ENCODE assay signal across 15 cellular contexts in genomic region chr14:50344831-50345563, GRCh38. TPM values are rescaled to one million over a fixed set of nuclear protein-coding genes. Genes with fewer than 3 reads are reported as not detected.
DNase-seq lines count a peak whose midpoint lies in the region; FAIRE-seq and TF ChIP-seq lines count a peak whose summit lies in the region.
"Had no signal": no experiment of that assay in that cellular context is flagged by ENCODE, and none has a peak within 500 bp of the region (broad histone marks: within the 10 kb centered on the region; RNA-seq: fewer than 3 reads in every experiment).

No MANE protein-coding gene starts in this region.

- H3K4me1 ChIP-seq in mammary epithelial cell (ENCODE audit: insufficient read depth, low read length) (peaks cover 37% of the 10 kb centered on the region), muscle layer of colon (ENCODE audit: insufficient read depth, low read length) (peaks cover 51% of the 10 kb centered on the region), urinary bladder (ENCODE audit: insufficient read depth) (peaks cover 2% of the 10 kb centered on the region)
- H3K4me1 ChIP-seq in effector memory CD4-positive, alpha-beta T cell (ENCODE audit: control insufficient read depth, insufficient read depth, low read length, poor library complexity, severe bottlenecking): no peaks in the 10 kb centered on the region

- no peaks in the 10 kb centered on the region for H3K27me3 Mint-ChIP-seq in MCF 10A (ENCODE audit: insufficient read depth, unreplicated experiment)

- WGBS in mammary epithelial cell (ENCODE audit: low coverage, missing lambda C conversion rate): 96% methylated on average over 4 of the region's 4 CpGs
- 22% methylated on average over 4 of the region's 4 CpGs for WGBS in urinary bladder

- no peak overlapping the region for H3K27ac ChIP-seq in mammary epithelial cell (ENCODE audit: insufficient read depth, low read depth, low read length)
- peak overlapping the region; percentile 5 for H3K27ac ChIP-seq in muscle layer of colon (ENCODE audit: low read depth, low read length)
- H3K27ac ChIP-seq in urinary bladder (ENCODE audit: low read depth): peak overlapping the region; percentile 13
- H3K27ac ChIP-seq in effector memory CD4-positive, alpha-beta T cell (ENCODE audit: insufficient read depth, low read length, poor library complexity, severe bottlenecking): no peak overlapping the region
- H3K27ac ChIP-seq: cardiac muscle cell, upper lobe of right lung had no signal

- CTCF ChIA-PET in MCF 10A (lab: Yijun Ruan, JAX): interaction anchor here (0.6 to 0.8 kb wide), 3 partner anchors 196 to 483 kb away, joined by 3 to 4 read pairs (median 3); no protein-coding TSS in a partner anchor
- CTCF ChIA-PET in mammary epithelial cell (lab: Charles Lee; ENCODE audit: low non-redundant PET): interaction anchor here (0.6 kb wide), 1 partner anchor 25 kb away, joined by 5 read pairs; no protein-coding TSS in a partner anchor

- intact Hi-C loops in MCF 10A (cut with micrococcal nuclease) (no loop called here), mammary epithelial cell (cut with micrococcal nuclease) (loop anchor here (10.0 kb wide), 1 partner anchor 110 kb away; no protein-coding TSS in a partner anchor)

- H3K79me2 ChIP-seq in mammary epithelial cell (ENCODE audit: insufficient read depth, low read length): no peaks in the 10 kb centered on the region

- FAIRE-seq in endometrium (lab: Jason Lieb, UNC): peak; percentile 69

- H3K4me3 ChIP-seq in mammary epithelial cell (replicated peaks in 1 of 3; ENCODE audit: insufficient read depth in 1 of 3, low read depth in 2 of 3, low read length in 3 of 3) (no peak overlapping the region), muscle layer of colon (ENCODE audit: low read depth in 1 of 2, low read length in 2 of 2) (no peak overlapping the region), urinary bladder (ENCODE audit: low read depth, low read length) (no peak overlapping the region), MG63 (no peak overlapping the region)
- no peak overlapping the region for H3K4me3 ChIP-seq in effector memory CD4-positive, alpha-beta T cell (ENCODE audit: insufficient read depth, low read depth, low read length, poor library complexity, severe bottlenecking)
- H3K4me3 ChIP-seq: cardiac muscle cell, upper lobe of right lung had no signal

- no peak overlapping the region for H3K4me2 ChIP-seq in mammary epithelial cell (ENCODE audit: insufficient read depth, low read depth, low read length)

- POLR2A ChIA-PET in MCF 10A (lab: Yijun Ruan, JAX): interaction anchor here (0.9 to 1.5 kb wide), 4 partner anchors 12 to 52 kb away, joined by 3 to 8 read pairs (median 3); partner anchors contain the start of gene CDKL1

- no peaks in the 10 kb centered on the region for H3K27me3 ChIP-seq in mammary epithelial cell (ENCODE audit: insufficient read depth, low read length)
- H3K27me3 ChIP-seq in muscle layer of colon (ENCODE audit: control insufficient read depth in 1 of 2, insufficient read depth in 2 of 2, low read length in 2 of 2): no peaks in the 10 kb centered on the region
- H3K27me3 ChIP-seq in effector memory CD4-positive, alpha-beta T cell (replicated peaks; ENCODE audit: control insufficient read depth, insufficient read depth, low read length, poor library complexity, severe bottlenecking): no peaks in the 10 kb centered on the region
- H3K27me3 ChIP-seq in MG63: no peaks in the 10 kb centered on the region
- H3K27me3 ChIP-seq: cardiac muscle cell, upper lobe of right lung had no signal

- dilution Hi-C loops in mammary epithelial cell (cut with HindIII; ENCODE audit: low sequenced_read_pairs): loop anchor here (25.0 kb wide), 1 partner anchor 167 kb away; no protein-coding TSS in a partner anchor

- DNase-seq in MCF 10A (ENCODE audit: unreplicated experiment): no peak
- no peak for DNase-seq in mammary epithelial cell
- no peak for DNase-seq in effector memory CD4-positive, alpha-beta T cell
- no peak for DNase-seq in MV-4-11 (lab: John Stamatoyannopoulos, UW)
- DNase-seq in MG63: no peak
- DNase-seq: activated CD4-positive, alpha-beta T cell treated with anti-CD3 and anti-CD28 coated beads, Interleukin-2, amount 10 ng/mL, durations not matched to agents 24 days and 14 days; activated naive CD8-positive, alpha-beta T cell treated with anti-CD3 and anti-CD28 coated beads, Interleukin-2, amount 10 ng/mL, durations not matched to agents 7 days and 5 days; immature natural killer cell; SHP77 treated with DMSO at 0.1 percent for 48 hours; T1000; upper lobe of right lung had no signal

- H3K9me3 Mint-ChIP-seq in MCF 10A (ENCODE audit: unreplicated experiment): no peaks in the 10 kb centered on the region
- H3K9me3 Mint-ChIP-seq: activated CD4-positive, alpha-beta T cell treated with anti-CD3 and anti-CD28 coated beads, Interleukin-2, amount 10 ng/mL, durations not matched to agents 24 days and 14 days; activated naive CD8-positive, alpha-beta T cell treated with anti-CD3 and anti-CD28 coated beads, Interleukin-2, amount 10 ng/mL, durations not matched to agents 7 days and 5 days; immature natural killer cell had no signal

- H3K4me3 Mint-ChIP-seq in MCF 10A (ENCODE audit: unreplicated experiment): no peak overlapping the region
- H3K4me3 Mint-ChIP-seq: activated CD4-positive, alpha-beta T cell treated with anti-CD3 and anti-CD28 coated beads, Interleukin-2, amount 10 ng/mL, durations not matched to agents 24 days and 14 days; activated naive CD8-positive, alpha-beta T cell treated with anti-CD3 and anti-CD28 coated beads, Interleukin-2, amount 10 ng/mL, durations not matched to agents 7 days and 5 days; immature natural killer cell had no signal

- peak overlapping the region; percentile 32 for H3K27ac Mint-ChIP-seq in MCF 10A (ENCODE audit: low read depth, unreplicated experiment)
- H3K27ac Mint-ChIP-seq: activated naive CD8-positive, alpha-beta T cell treated with anti-CD3 and anti-CD28 coated beads, Interleukin-2, amount 10 ng/mL, durations not matched to agents 7 days and 5 days had no signal

- no peaks in the 10 kb centered on the region for H3K9me3 ChIP-seq in mammary epithelial cell (replicated peaks; ENCODE audit: insufficient read depth, low read length)
- H3K9me3 ChIP-seq in muscle layer of colon (ENCODE audit: low read length): no peaks in the 10 kb centered on the region
- no peaks in the 10 kb centered on the region for H3K9me3 ChIP-seq in effector memory CD4-positive, alpha-beta T cell (ENCODE audit: control insufficient read depth, low read length)
- no peaks in the 10 kb centered on the region for H3K9me3 ChIP-seq in MG63
- H3K9me3 ChIP-seq: upper lobe of right lung had no signal

- in situ Hi-C loops in mammary epithelial cell (cut with MboI; ENCODE audit: low sequenced_read_pairs in 2 of 2): loop anchor here in 1 of 2 donors (10.0 kb wide), 1 partner anchor 180 kb away; no protein-coding TSS in a partner anchor

- TF ChIP-seq CTCF in MCF 10A (IDR thresholded peaks at IDR 0.05; ENCODE audit: unreplicated experiment) (no peak), mammary epithelial cell (conservative IDR thresholded peaks at IDR 0.05 in 1 of 2, IDR thresholded peaks at IDR 0.05 in 1 of 2; ENCODE audit: extremely low read depth in 1 of 2, insufficient read depth in 1 of 2, low read depth in 1 of 2, low read length in 2 of 2) (no peak)

- H3K4me1 Mint-ChIP-seq in MCF 10A (ENCODE audit: insufficient read depth, unreplicated experiment): peaks cover 22% of the 10 kb centered on the region

- no peak overlapping the region for H2AFZ ChIP-seq in mammary epithelial cell (ENCODE audit: low read depth, low read length)

- H3K36me3 Mint-ChIP-seq in MCF 10A (ENCODE audit: insufficient read depth, unreplicated experiment): no peaks in the 10 kb centered on the region

- no TSS peak for BruUV-seq in MCF 10A (replicated peaks; lab: Mats Ljungman, UMichigan)
- no TSS peak for BruUV-seq in mammary epithelial cell (replicated peaks; lab: Mats Ljungman, UMichigan)

- H3K36me3 ChIP-seq in mammary epithelial cell (ENCODE audit: insufficient read depth, low read length) (no peaks in the 10 kb centered on the region), muscle layer of colon (ENCODE audit: insufficient read depth, low read length) (no peaks in the 10 kb centered on the region), urinary bladder (ENCODE audit: insufficient read depth) (no peaks in the 10 kb centered on the region), MG63 (no peaks in the 10 kb centered on the region; the same call in 1 of the 2 replicates)
- peaks cover 10% of the 10 kb centered on the region for H3K36me3 ChIP-seq in effector memory CD4-positive, alpha-beta T cell (ENCODE audit: control insufficient read depth, insufficient read depth, low read length)
- H3K36me3 ChIP-seq: cardiac muscle cell, upper lobe of right lung had no signal

- no peaks in the 10 kb centered on the region for H4K20me1 ChIP-seq in mammary epithelial cell (ENCODE audit: insufficient read depth, low read length)

- H3K9ac ChIP-seq in mammary epithelial cell (ENCODE audit: insufficient read depth, low read length) (no peak overlapping the region), muscle layer of colon (ENCODE audit: low read length) (no peak overlapping the region)

RNA-seq across cellular contexts. Expression of gene DMAC2L, which starts 32.9 kb away (rescaled TPM):
- total RNA-seq in MCF 10A (2022) (16.3 and 17.6 TPM in 2 replicates), mammary epithelial cell (10 to 100 TPM in 1 of 2 donors, 1 to 10 TPM in 1; 8.7 to 12.9 TPM), urinary bladder (11.4 TPM)
- polyA plus RNA-seq in mammary epithelial cell (13.1 TPM), urinary bladder (15.7 TPM)
- polyA minus RNA-seq in mammary epithelial cell: 0.21 TPM
- total RNA-seq in MG63 (2014; rRNA removed; shearing (Covaris generic); ENCODE audit: low replicate concordance): 4.6 and 6.4 TPM in 2 replicates

RNA-seq across cellular contexts. Expression of gene L2HGDH, which starts 33.0 kb away (rescaled TPM):
- total RNA-seq in MCF 10A (2022): 7.9 TPM in 2 replicates
- 1 to 10 TPM; 5.2 to 9.4 TPM for total RNA-seq in mammary epithelial cell
- polyA plus RNA-seq in mammary epithelial cell: 5.2 TPM
- polyA minus RNA-seq in mammary epithelial cell: 11.2 TPM
- 6.7 TPM for total RNA-seq in urinary bladder
- 4.3 TPM for polyA plus RNA-seq in urinary bladder
- 10.4 and 12.5 TPM in 2 replicates for total RNA-seq in MG63 (2014; rRNA removed; shearing (Covaris generic); ENCODE audit: low replicate concordance)

RNA-seq across cellular contexts. Expression of gene CDKL1, which starts 51.7 kb away (rescaled TPM):
- total RNA-seq in MCF 10A (2022): 14.3 and 26.3 TPM in 2 replicates
- total RNA-seq in mammary epithelial cell: 10 to 100 TPM; 13.7 to 14.1 TPM
- 3.1 TPM for polyA plus RNA-seq in mammary epithelial cell
- 7.6 TPM for polyA minus RNA-seq in mammary epithelial cell
- total RNA-seq in urinary bladder: 30.7 TPM
- polyA plus RNA-seq in urinary bladder: 13.4 TPM
- total RNA-seq in MG63 (2014; rRNA removed; shearing (Covaris generic); ENCODE audit: low replicate concordance): 4.7 and 15.2 TPM in 2 replicates

Comparison
In these comparisons a context has a peak if more than half of its experiments do, and no peak if none do; other contexts are left out.
1. H3K27ac ChIP-seq: peak in muscle layer of colon (single experiment) and urinary bladder (single experiment); none in mammary epithelial cell (single experiment) and effector memory CD4-positive, alpha-beta T cell (single experiment).